ENCODE assay signal across 15 cellular contexts in genomic region chr10:43688348-43688892, GRCh38. TPM values are rescaled to one million over a fixed set of nuclear protein-coding genes. Genes with fewer than 3 reads are reported as not detected.
DNase-seq lines count a peak whose midpoint lies in the region; TF ChIP-seq lines count a peak whose summit lies in the region.
"Had no signal": no experiment of that assay in that cellular context is flagged by ENCODE, and none has a peak within 500 bp of the region (broad histone marks: within the 10 kb centered on the region; RNA-seq: fewer than 3 reads in every experiment).

No MANE protein-coding gene starts in this region.

- H3K23ac ChIP-seq in H9 (ENCODE audit: insufficient read length, low read depth, low read length) (no peak overlapping the region), neuronal stem cell (ENCODE audit: low read depth, low read length, poor library complexity) (no peak overlapping the region)

- H3K14ac ChIP-seq in H9 (ENCODE audit: insufficient read depth, low read length) (no peak overlapping the region), neuronal stem cell (ENCODE audit: low read length) (no peak overlapping the region)

- no peak for TF ChIP-seq CTCF in H9 (conservative IDR thresholded peaks at IDR 0.05)

- H2BK12ac ChIP-seq in H9 (ENCODE audit: insufficient read length, low read depth, low read length) (no peak overlapping the region), neuronal stem cell (ENCODE audit: low read length) (no peak overlapping the region)

- H3K27ac ChIP-seq in H9 (ENCODE audit: insufficient read length, low read depth, low read length) (no peak overlapping the region), neuronal stem cell (replicated peaks; ENCODE audit: low read length) (no peak overlapping the region)
- H3K27ac ChIP-seq: coronary artery, epithelial cell of prostate, RWPE1, transverse colon had no signal

- H3K36me3 ChIP-seq in neuronal stem cell (replicated peaks in 1 of 2; ENCODE audit: control insufficient read depth in 2 of 2, insufficient read depth in 2 of 2, low read length in 2 of 2), result no peaks in the 10 kb centered on the region
- H3K36me3 ChIP-seq: transverse colon had no signal

- no peak overlapping the region for H4K5ac ChIP-seq in H9 (ENCODE audit: insufficient read length, low read depth, low read length)

- H3K27ac Mint-ChIP-seq in activated CD4-positive, alpha-beta T cell treated with anti-CD3 and anti-CD28 coated beads, Interleukin-2, amount 10 ng/mL, durations not matched to agents 24 days and 14 days, result no peak overlapping the region
- no peak overlapping the region for H3K27ac Mint-ChIP-seq in H9
- H3K27ac Mint-ChIP-seq in dendritic cell treated with granulocyte-macrophage colony-stimulating factor and Interleukin-4, amounts not matched to agents 40 ng/mL and 50 ng/mL, for 4 days, result peak overlapping the region; percentile 85

- H2BK120ac ChIP-seq in H9 (ENCODE audit: low read depth, low read length, poor library complexity, severe bottlenecking), result no peak overlapping the region
- no peak overlapping the region for H2BK120ac ChIP-seq in neuronal stem cell (ENCODE audit: low read depth, low read length)

- intact Hi-C loops in activated CD4-positive, alpha-beta T cell treated with anti-CD3 and anti-CD28 coated beads, Interleukin-2, amount 10 ng/mL, durations not matched to agents 24 days and 14 days (cut with micrococcal nuclease), result no loop called here
- intact Hi-C loops in dendritic cell treated with granulocyte-macrophage colony-stimulating factor and Interleukin-4, amounts not matched to agents 40 ng/mL and 50 ng/mL, for 4 days (cut with micrococcal nuclease), result loop anchor here (5.0 kb wide), 1 partner anchor 694 kb away; no protein-coding TSS in a partner anchor

- DNase-seq in activated CD4-positive, alpha-beta T cell treated with anti-CD3 and anti-CD28 coated beads, Interleukin-2, amount 10 ng/mL, durations not matched to agents 24 days and 14 days, result no peak
- no peak for DNase-seq in activated CD4-positive, alpha-beta T cell treated with anti-CD3 and anti-CD28 coated beads for 1 hour
- DNase-seq in H9 (no peak), neuronal stem cell (ENCODE audit: low spot score) (no peak), NCI-H146 treated with DMSO at 0.1 percent for 48 hours (lab: John Stamatoyannopoulos, UW; ENCODE audit: unreplicated experiment) (no peak), NCI-H524 (lab: John Stamatoyannopoulos, UW) (no peak)
- DNase-seq in activated CD8-positive, alpha-beta memory T cell treated with anti-CD3 and anti-CD28 coated beads, Interleukin-2, amount 50 U/mL, for 4 hours, result no peak
- DNase-seq: NCI-H1694; NCI-H69; stimulated activated CD4-positive, alpha-beta T cell treated with anti-CD3 and anti-CD28 coated beads, Interleukin-2, amount 100 ng/mL, for 48 hours; transverse colon had no signal

- H3K27me3 ChIP-seq in H9 (ENCODE audit: insufficient read depth, low read length), result peaks cover 7% of the 10 kb centered on the region; the same call in 1 of the 2 replicates
- peaks cover 0 to 35% (median 8%) of the 10 kb centered on the region in 3 experiments for H3K27me3 ChIP-seq in neuronal stem cell (ENCODE audit: control insufficient read depth in 3 of 3, insufficient read depth in 3 of 3, low read depth in 1 of 3, low read length in 3 of 3)
- H3K27me3 ChIP-seq: transverse colon had no signal

- no peak overlapping the region for H4K91ac ChIP-seq in H9 (ENCODE audit: insufficient read length, low read depth, low read length)
- H4K91ac ChIP-seq in neuronal stem cell (ENCODE audit: low read depth, low read length, poor library complexity), result no peak overlapping the region

- H3K4me3 ChIP-seq in neuronal stem cell (ENCODE audit: low read length in 2 of 2), result no peak overlapping the region

- no CpG with 5 or more reads among the region's 16 CpGs for WGBS in H9 (ENCODE audit: extremely low coverage, insufficient read length, low lambda C conversion rate)
- WGBS in neuronal stem cell (ENCODE audit: extremely low coverage in 2 of 2, insufficient read length in 2 of 2, insufficient replicate concordance in 1 of 2), 2 donors, result no CpG with 5 or more reads among the region's 16 CpGs

- H2AK5ac ChIP-seq in H9 (ENCODE audit: insufficient read length, low read length), result no peak overlapping the region
- peak overlapping the region; percentile 20 for H2AK5ac ChIP-seq in neuronal stem cell (ENCODE audit: low read depth, low read length)

- H3K79me2 ChIP-seq in H9 (ENCODE audit: insufficient read depth, low read length), result no peaks in the 10 kb centered on the region

- H4K8ac ChIP-seq in H9 (replicated peaks; ENCODE audit: insufficient read length, low read depth, low read length) (no peak overlapping the region), neuronal stem cell (ENCODE audit: low read depth, low read length) (no peak overlapping the region)

- H3K9ac ChIP-seq in H9 (ENCODE audit: extremely low read depth, insufficient read length, low read length) (no peak overlapping the region), neuronal stem cell (ENCODE audit: low read depth, low read length, poor library complexity) (no peak overlapping the region)

- H2BK15ac ChIP-seq in H9 (ENCODE audit: low read depth, low read length) (no peak overlapping the region), neuronal stem cell (ENCODE audit: low read length) (peak overlapping the region; percentile 16)

- H2BK20ac ChIP-seq in H9 (ENCODE audit: low read depth, low read length, poor library complexity, severe bottlenecking), result no peak overlapping the region

- H3K18ac ChIP-seq in H9 (ENCODE audit: insufficient read length, low read depth, low read length) (no peak overlapping the region), neuronal stem cell (ENCODE audit: low read length) (peak overlapping the region; percentile 5)

- H3K4ac ChIP-seq in H9 (ENCODE audit: low read depth, low read length), result no peak overlapping the region
- no peak overlapping the region for H3K4ac ChIP-seq in neuronal stem cell (ENCODE audit: low read length)

- H3K23me2 ChIP-seq in H9 (ENCODE audit: insufficient read length, low read depth, low read length, poor library complexity, severe bottlenecking), result peaks cover 5% of the 10 kb centered on the region

- H2AFZ ChIP-seq in H9 (ENCODE audit: low read length) (no peak overlapping the region), neuronal stem cell (ENCODE audit: low read length) (no peak overlapping the region)

- peak overlapping the region; percentile 34 for H3K4me3 Mint-ChIP-seq in activated CD4-positive, alpha-beta T cell treated with anti-CD3 and anti-CD28 coated beads, Interleukin-2, amount 10 ng/mL, durations not matched to agents 24 days and 14 days
- H3K4me3 Mint-ChIP-seq in H9, result peak overlapping the region; percentile 1 to 13; a peak in 2 of 5 replicates
- H3K4me3 Mint-ChIP-seq in dendritic cell treated with granulocyte-macrophage colony-stimulating factor and Interleukin-4, amounts not matched to agents 40 ng/mL and 50 ng/mL, for 4 days, result peak overlapping the region; percentile 14

- H3K4me1 Mint-ChIP-seq in activated CD4-positive, alpha-beta T cell treated with anti-CD3 and anti-CD28 coated beads, Interleukin-2, amount 10 ng/mL, durations not matched to agents 24 days and 14 days, result peaks cover 9% of the 10 kb centered on the region
- peaks cover 3 to 5% of the 10 kb centered on the region in 2 experiments; a peak in 2 of 4 replicates for H3K4me1 Mint-ChIP-seq in H9
- peaks cover 22% of the 10 kb centered on the region for H3K4me1 Mint-ChIP-seq in dendritic cell treated with granulocyte-macrophage colony-stimulating factor and Interleukin-4, amounts not matched to agents 40 ng/mL and 50 ng/mL, for 4 days (ENCODE audit: low read depth)

- H3K36me3 Mint-ChIP-seq in activated CD4-positive, alpha-beta T cell treated with anti-CD3 and anti-CD28 coated beads, Interleukin-2, amount 10 ng/mL, durations not matched to agents 24 days and 14 days (ENCODE audit: low read depth), result no peaks in the 10 kb centered on the region
- no peaks in the 10 kb centered on the region for H3K36me3 Mint-ChIP-seq in H9 (ENCODE audit: insufficient read depth in 1 of 3, low read depth in 3 of 3)
- no peaks in the 10 kb centered on the region for H3K36me3 Mint-ChIP-seq in dendritic cell treated with granulocyte-macrophage colony-stimulating factor and Interleukin-4, amounts not matched to agents 40 ng/mL and 50 ng/mL, for 4 days (ENCODE audit: low read depth)

- H3K4me2 ChIP-seq in H9 (ENCODE audit: insufficient read depth, insufficient read length, low read length) (no peak overlapping the region), neuronal stem cell (ENCODE audit: insufficient read depth, low read length, poor library complexity, severe bottlenecking) (no peak overlapping the region)

- no peaks in the 10 kb centered on the region for H3K9me3 Mint-ChIP-seq in activated CD4-positive, alpha-beta T cell treated with anti-CD3 and anti-CD28 coated beads, Interleukin-2, amount 10 ng/mL, durations not matched to agents 24 days and 14 days
- no peaks in the 10 kb centered on the region; a peak in 1 of 5 replicates for H3K9me3 Mint-ChIP-seq in H9
- no peaks in the 10 kb centered on the region for H3K9me3 Mint-ChIP-seq in dendritic cell treated with granulocyte-macrophage colony-stimulating factor and Interleukin-4, amounts not matched to agents 40 ng/mL and 50 ng/mL, for 4 days

- no peaks in the 10 kb centered on the region for H3K4me1 ChIP-seq in H9 (ENCODE audit: insufficient read depth, low read length)
- H3K4me1 ChIP-seq in neuronal stem cell (ENCODE audit: control insufficient read depth in 2 of 2, insufficient read depth in 1 of 2, low read depth in 1 of 2, low read length in 2 of 2), result peaks cover 2 to 3% of the 10 kb centered on the region in 2 donors

- H3K56ac ChIP-seq in H9 (ENCODE audit: insufficient read length, low read depth, low read length), result no peak overlapping the region

- no peak overlapping the region for H3T11ph ChIP-seq in H9 (ENCODE audit: low read length)

- H4K20me1 ChIP-seq in H9 (ENCODE audit: control insufficient read depth, insufficient read depth, insufficient read length), result no peaks in the 10 kb centered on the region

- H2BK5ac ChIP-seq in H9 (ENCODE audit: insufficient read length, low read length), result no peak overlapping the region
- H2BK5ac ChIP-seq in neuronal stem cell (ENCODE audit: low read length), result no peak overlapping the region

- H3K79me1 ChIP-seq in H9 (ENCODE audit: insufficient read depth, low read depth, low read length, poor library complexity, severe bottlenecking), result no peaks in the 10 kb centered on the region
- no peaks in the 10 kb centered on the region for H3K79me1 ChIP-seq in neuronal stem cell (ENCODE audit: low read depth, low read length)

- H3K27me3 Mint-ChIP-seq in activated CD4-positive, alpha-beta T cell treated with anti-CD3 and anti-CD28 coated beads, Interleukin-2, amount 10 ng/mL, durations not matched to agents 24 days and 14 days, result peaks cover 36% of the 10 kb centered on the region
- peaks cover 68% of the 10 kb centered on the region for H3K27me3 Mint-ChIP-seq in H9 (ENCODE audit: low read depth)
- H3K27me3 Mint-ChIP-seq in dendritic cell treated with granulocyte-macrophage colony-stimulating factor and Interleukin-4, amounts not matched to agents 40 ng/mL and 50 ng/mL, for 4 days, result peaks cover 53% of the 10 kb centered on the region

- H3K9me3 ChIP-seq in H9 (ENCODE audit: control insufficient read depth, low read depth, low read length) (no peaks in the 10 kb centered on the region), neuronal stem cell (replicated peaks in 1 of 2; ENCODE audit: control insufficient read depth in 2 of 2, insufficient read depth in 1 of 2, low read depth in 1 of 2, low read length in 2 of 2) (no peaks in the 10 kb centered on the region)
- H3K9me3 ChIP-seq: transverse colon had no signal

RNA-seq across cellular contexts. Expression of gene ZNF32, which starts 39.7 kb away (rescaled TPM):
- 14.9 and 15.2 TPM in 2 replicates for total RNA-seq in activated CD4-positive, alpha-beta T cell treated with anti-CD3 and anti-CD28 coated beads, Interleukin-2, amount 10 ng/mL, durations not matched to agents 24 days and 14 days
- total RNA-seq in H9 (2021), result 13.3 and 14.6 TPM in 2 replicates
- polyA plus RNA-seq in neuronal stem cell (2013, experiment 1 of 2), result 25.9 TPM
- 26.0 TPM for polyA plus RNA-seq in neuronal stem cell (2013, experiment 2 of 2)
